Comparison of ENCODE assay signal across 16 cellular contexts in the genomic region with DNA sequence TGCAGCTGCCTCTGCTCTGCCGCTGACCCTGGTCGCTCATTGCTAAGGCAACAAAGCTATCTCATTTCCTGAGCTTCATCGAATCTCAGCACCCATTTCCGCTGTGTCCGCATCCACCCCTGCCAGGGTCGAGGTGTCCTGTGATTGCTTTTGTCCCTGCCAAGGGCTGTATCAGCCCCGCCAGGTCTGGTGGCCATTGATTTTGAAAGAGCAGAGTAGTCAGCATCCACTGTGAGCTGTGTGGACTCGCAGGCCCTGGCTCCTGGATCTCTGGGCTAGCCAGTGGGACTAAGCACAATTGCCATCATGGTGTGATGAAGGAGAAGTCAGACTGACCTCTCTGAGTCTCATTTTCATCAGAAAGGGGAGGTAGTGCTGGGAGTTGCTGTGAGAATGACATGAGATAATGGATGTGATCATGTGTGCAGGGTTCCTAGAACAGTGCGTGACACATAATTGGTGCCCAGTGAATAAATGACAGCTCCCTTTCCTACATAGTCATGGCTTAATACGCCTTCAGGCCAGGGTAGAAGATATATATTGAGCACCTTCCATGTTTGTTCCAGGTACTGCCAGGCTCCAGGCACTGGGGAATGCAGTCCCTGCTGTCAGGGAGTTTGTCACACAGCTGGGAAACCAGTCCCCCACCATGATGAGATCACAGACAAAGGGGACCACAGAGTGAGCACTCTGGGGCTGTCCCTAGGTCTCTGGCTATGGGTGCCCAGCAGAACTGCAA. TPM values are rescaled to one million over a fixed set of nuclear protein-coding genes. Genes with fewer than 3 reads are reported as not detected.
DNase-seq lines count a peak whose midpoint lies in the region; ATAC-seq and TF ChIP-seq lines count a peak whose summit lies in the region.
"Had no signal": no experiment of that assay in that cellular context is flagged by ENCODE, and none has a peak within 500 bp of the region (broad histone marks: within the 10 kb centered on the region; RNA-seq: fewer than 3 reads in every experiment).

No MANE protein-coding gene starts in this region.

- peak; percentile 61 for DNase-seq in CD14-positive monocyte (ENCODE audit: low spot score)
- DNase-seq in NCI-H1092 treated with DMSO at 0.1 percent for 48 hours (lab: John Stamatoyannopoulos, UW): peak; percentile 29
- DNase-seq in dermis blood vessel endothelial cell: peak; percentile 51
- DNase-seq in mesenteric fat pad (ENCODE audit: low spot score): peak; percentile 75
- DNase-seq in NCI-H2171 (lab: John Stamatoyannopoulos, UW): no peak
- DNase-seq in NCI-H1048 (lab: John Stamatoyannopoulos, UW): no peak
- no peak for DNase-seq in globus pallidus (ENCODE audit: low spot score)
- DNase-seq: activated T-cell treated with anti-CD3 and anti-CD28 coated beads, Interleukin-2, amount 50 U/mL, for 48 hours; foreskin melanocyte; GOT3; MG63; NCI-H526; occipital lobe; stimulated activated CD4-positive, alpha-beta T cell treated with anti-CD3 and anti-CD28 coated beads, Interleukin-15, amount 100 ng/mL, for 24 hours had no signal

- H3K27ac Mint-ChIP-seq in CD14-positive monocyte: peak overlapping the region in 3 of 7 donors; percentile 49 to 94 (median 86)

- no peak for TF ChIP-seq CTCF in CD14-positive monocyte (IDR thresholded peaks at IDR 0.05)

- peaks cover 26% of the 10 kb centered on the region for H3K4me1 Mint-ChIP-seq in CD14-positive monocyte

- H3K27me3 Mint-ChIP-seq in CD14-positive monocyte (ENCODE audit: low read depth in 3 of 3): peaks cover 0 to 5% (median 2%) of the 10 kb centered on the region in 3 donors

- ATAC-seq in GM21576 (IDR thresholded peaks at IDR 0.05; ENCODE audit: unreplicated experiment): no peak
- ATAC-seq: activated CD4-positive, CD25-positive, alpha-beta regulatory T cell treated with anti-CD3 and anti-CD28 coated beads, Interleukin-2, amount 50 U/mL, for 24 hours had no signal

- peaks cover 0 to 3% of the 10 kb centered on the region in 2 donors for H3K36me3 Mint-ChIP-seq in CD14-positive monocyte

- intact Hi-C loops in CD14-positive monocyte (cut with micrococcal nuclease): no loop called here

- H3K9me3 Mint-ChIP-seq in CD14-positive monocyte: peaks cover 0 to 2% (median 0%) of the 10 kb centered on the region in 7 donors

- peak overlapping the region in 1 of 2 donors; percentile 0 for H3K4me3 Mint-ChIP-seq in CD14-positive monocyte

RNA-seq across cellular contexts. Expression of gene NAV1, which starts 32.1 kb away (rescaled TPM):
- under 1 TPM; 0.37 to 0.89 TPM for polyA plus RNA-seq in CD14-positive monocyte
- total RNA-seq in dermis blood vessel endothelial cell: 16.5 and 27.0 TPM in 2 replicates
- total RNA-seq in mesenteric fat pad: 133 TPM

Comparison
In these comparisons a context has a peak if more than half of its experiments do, and no peak if none do; other contexts are left out.
1. DNase-seq: peak in CD14-positive monocyte (single experiment), NCI-H1092 treated with DMSO at 0.1 percent for 48 hours (single experiment), dermis blood vessel endothelial cell (single experiment) and mesenteric fat pad (single experiment); none in NCI-H2171 (single experiment), NCI-H1048 (single experiment) and globus pallidus (single experiment).